In genomic region chr9:89747589-89747988, GRCh38 we compare ENCODE assay signal across 20 cellular contexts.
A peak's percentile ranks its signal among the peaks of the same experiment; 100 is the strongest.
DNase-seq lines count a peak whose midpoint lies in the region; ATAC-seq and TF ChIP-seq lines count a peak whose summit lies in the region.
"Had no signal": no experiment of that assay in that cellular context is flagged by ENCODE, and none has a peak within 500 bp of the region (broad histone marks: within the 10 kb centered on the region; RNA-seq: fewer than 3 reads in every experiment).

No MANE protein-coding gene starts in this region.

- H3K36me3 Mint-ChIP-seq in activated CD8-positive, alpha-beta memory T cell treated with anti-CD3 and anti-CD28 coated beads, Interleukin-2, amount 10 ng/mL, durations not matched to agents 7 days and 5 days: no peaks in the 10 kb centered on the region
- H3K36me3 Mint-ChIP-seq: CD8-positive, alpha-beta T cell had no signal

- no peaks in the 10 kb centered on the region for H3K9me2 ChIP-seq in Karpas-422 (replicated peaks; ENCODE audit: insufficient read depth, low read length)

- H3K27me3 ChIP-seq in Karpas-422 (ENCODE audit: low read length) (no peaks in the 10 kb centered on the region), parathyroid adenoma (ENCODE audit: control insufficient read depth, insufficient read depth, low read length) (no peaks in the 10 kb centered on the region), A673 (replicated peaks; ENCODE audit: insufficient read depth, low read depth, low read length, poor library complexity) (no peaks in the 10 kb centered on the region)
- H3K27me3 ChIP-seq: BE2C had no signal

- H4K20me1 ChIP-seq in Karpas-422 (ENCODE audit: insufficient read depth, low read depth, low read length): no peaks in the 10 kb centered on the region; the same call in 1 of the 2 replicates

- H3K27me3 Mint-ChIP-seq in activated CD8-positive, alpha-beta memory T cell treated with anti-CD3 and anti-CD28 coated beads, Interleukin-2, amount 10 ng/mL, durations not matched to agents 7 days and 5 days: no peaks in the 10 kb centered on the region

- H3K4me3 ChIP-seq in Karpas-422 (ENCODE audit: low read length): no peak overlapping the region
- no peak overlapping the region for H3K4me3 ChIP-seq in parathyroid adenoma (ENCODE audit: low read depth, low read length)
- H3K4me3 ChIP-seq in A673 (ENCODE audit: low read depth, low read length, poor library complexity, severe bottlenecking): no peak overlapping the region
- H3K4me3 ChIP-seq: GM23338, SK-N-MC had no signal

- H3K4me3 Mint-ChIP-seq in activated CD8-positive, alpha-beta memory T cell treated with anti-CD3 and anti-CD28 coated beads, Interleukin-2, amount 10 ng/mL, durations not matched to agents 7 days and 5 days: no peak overlapping the region
- H3K4me3 Mint-ChIP-seq: CD8-positive, alpha-beta T cell; GM23338 had no signal

- H3K4me2 ChIP-seq in Karpas-422 (ENCODE audit: low read depth, low read length, poor library complexity, severe bottlenecking): no peak overlapping the region
- peak overlapping the region; percentile 51 for H3K4me2 ChIP-seq in parathyroid adenoma (ENCODE audit: low read length)
- H3K4me2 ChIP-seq: GM23338 had no signal

- H3K9ac ChIP-seq in Karpas-422 (ENCODE audit: low read length): no peak overlapping the region
- no peak overlapping the region for H3K9ac ChIP-seq in parathyroid adenoma

- no TSS peak for BruUV-seq in A673 (replicated peaks; lab: Mats Ljungman, UMichigan)

- H3K4me1 Mint-ChIP-seq in activated CD8-positive, alpha-beta memory T cell treated with anti-CD3 and anti-CD28 coated beads, Interleukin-2, amount 10 ng/mL, durations not matched to agents 7 days and 5 days: peaks cover 54% of the 10 kb centered on the region

- no peak overlapping the region for H2AFZ ChIP-seq in Karpas-422 (ENCODE audit: low read length)
- H2AFZ ChIP-seq in parathyroid adenoma: peak overlapping the region; percentile 34
- H2AFZ ChIP-seq: GM23338 had no signal

- no peak for DNase-seq in activated CD8-positive, alpha-beta memory T cell treated with anti-CD3 and anti-CD28 coated beads, Interleukin-2, amount 10 ng/mL, durations not matched to agents 7 days and 5 days
- DNase-seq in activated CD8-positive, alpha-beta memory T cell treated with anti-CD3 and anti-CD28 coated beads for 24 hours: no peak
- DNase-seq in Karpas-422 (peak; percentile 1), left ventricle myocardium superior (peak; percentile 75), A673 (ENCODE audit: low spot score) (no peak), AG20443 (ENCODE audit: low spot score) (no peak)
- DNase-seq: BE2C; Calu3; CD8-positive, alpha-beta T cell; DMS53; MM.1S; NCI-H2081 treated with DMSO at 0.1 percent for 48 hours; NCI-H748 treated with DMSO at 0.1 percent for 48 hours; SHP77 had no signal

- ATAC-seq in activated CD8-positive, alpha-beta memory T cell treated with anti-CD3 and anti-CD28 coated beads, Interleukin-2, amount 10 ng/mL, durations not matched to agents 7 days and 5 days: no peak
- ATAC-seq in left ventricle myocardium superior (peak; percentile 65), HG02610 (IDR thresholded peaks at IDR 0.05; ENCODE audit: unreplicated experiment) (no peak)
- ATAC-seq: CD8-positive, alpha-beta T cell; GM23338; HCT116 had no signal

- H3K36me3 ChIP-seq in Karpas-422 (ENCODE audit: insufficient read depth, low read length) (no peaks in the 10 kb centered on the region), parathyroid adenoma (ENCODE audit: control insufficient read depth, insufficient read depth, low read length) (no peaks in the 10 kb centered on the region), A673 (ENCODE audit: insufficient read depth, low read length, poor library complexity, severe bottlenecking) (no peaks in the 10 kb centered on the region)
- H3K36me3 ChIP-seq: BE2C had no signal

- intact Hi-C loops in left ventricle myocardium superior (cut with micrococcal nuclease) (no loop called here), A673 (cut with micrococcal nuclease; ENCODE audit: unreplicated experiment) (no loop called here)

- H3K9me3 ChIP-seq in Karpas-422 (ENCODE audit: low read length) (no peaks in the 10 kb centered on the region), parathyroid adenoma (ENCODE audit: control insufficient read depth, low read length) (no peaks in the 10 kb centered on the region), A673 (ENCODE audit: low read depth, low read length, poor library complexity, severe bottlenecking) (no peaks in the 10 kb centered on the region)
- H3K9me3 ChIP-seq: BE2C had no signal

- POLR2A ChIA-PET in A673 (lab: Charles Lee; ENCODE audit: low non-redundant PET): no interaction called here

- H3K27ac ChIP-seq in Karpas-422 (ENCODE audit: low read length): no peak overlapping the region
- H3K27ac ChIP-seq in parathyroid adenoma: no peak overlapping the region
- H3K27ac ChIP-seq in A673 (ENCODE audit: low read depth, low read length, poor library complexity, severe bottlenecking): no peak overlapping the region
- H3K27ac ChIP-seq: 22Rv1, SK-N-MC had no signal

- H3K4me1 ChIP-seq in Karpas-422 (ENCODE audit: low read length): no peaks in the 10 kb centered on the region
- H3K4me1 ChIP-seq in parathyroid adenoma: peaks cover 15% of the 10 kb centered on the region
- H3K4me1 ChIP-seq in A673 (ENCODE audit: insufficient read depth, low read length, poor library complexity, severe bottlenecking): no peaks in the 10 kb centered on the region

- peak overlapping the region; percentile 49 for H3K27ac Mint-ChIP-seq in activated CD8-positive, alpha-beta memory T cell treated with anti-CD3 and anti-CD28 coated beads, Interleukin-2, amount 10 ng/mL, durations not matched to agents 7 days and 5 days
- H3K27ac Mint-ChIP-seq: CD8-positive, alpha-beta T cell; GM23338 had no signal

- no peaks in the 10 kb centered on the region for H3K9me3 Mint-ChIP-seq in activated CD8-positive, alpha-beta memory T cell treated with anti-CD3 and anti-CD28 coated beads, Interleukin-2, amount 10 ng/mL, durations not matched to agents 7 days and 5 days (ENCODE audit: low read depth)
- H3K9me3 Mint-ChIP-seq: GM23338 had no signal

- TF ChIP-seq CTCF in parathyroid adenoma (IDR thresholded peaks at IDR 0.05): no peak
- no peak for TF ChIP-seq CTCF in A673 (conservative IDR thresholded peaks at IDR 0.05; ENCODE audit: low read depth, low read length)

- CTCF ChIA-PET in activated CD8-positive, alpha-beta memory T cell treated with anti-CD3 and anti-CD28 coated beads, Interleukin-2, amount 10 ng/mL, durations not matched to agents 7 days and 5 days (lab: Charles Lee): interaction anchor here (0.8 to 5.8 kb wide), 2 partner anchors 144 to 149 kb away, joined by 3 to 34 read pairs; partner anchors contain the start of gene GADD45G
- CTCF ChIA-PET in A673 (lab: Charles Lee): no interaction called here

- H3K79me2 ChIP-seq in Karpas-422 (ENCODE audit: low read length) (no peaks in the 10 kb centered on the region), parathyroid adenoma (no peaks in the 10 kb centered on the region)

Comparison
In these comparisons a context has a peak if more than half of its experiments do, and no peak if none do; other contexts are left out.
1. DNase-seq: peak in Karpas-422 (single experiment) and left ventricle myocardium superior (single experiment); none in activated CD8-positive, alpha-beta memory T cell treated with anti-CD3 and anti-CD28 coated beads, Interleukin-2, amount 10 ng/mL, durations not matched to agents 7 days and 5 days (single experiment), activated CD8-positive, alpha-beta memory T cell treated with anti-CD3 and anti-CD28 coated beads for 24 hours (single experiment), A673 (single experiment) and AG20443 (single experiment).